Comparison of ENCODE assay signal across 18 cellular contexts in genomic region chr6:84062519-84063154, GRCh38. TPM values are rescaled to one million over a fixed set of nuclear protein-coding genes. Genes with fewer than 3 reads are reported as not detected.
A peak's percentile ranks its signal among the peaks of the same experiment; 100 is the strongest.
DNase-seq lines count a peak whose midpoint lies in the region; ATAC-seq, FAIRE-seq and TF ChIP-seq lines count a peak whose summit lies in the region.
"Had no signal": no experiment of that assay in that cellular context is flagged by ENCODE, and none has a peak within 500 bp of the region (broad histone marks: within the 10 kb centered on the region; RNA-seq: fewer than 3 reads in every experiment).

No MANE protein-coding gene starts in this region.

- no peak overlapping the region for H3K4me3 ChIP-seq in HUES64 (ENCODE audit: low read length)
- peak overlapping the region; percentile 27 for H3K4me3 ChIP-seq in endodermal cell (ENCODE audit: low read length)
- H3K4me3 ChIP-seq: HAP-1 had no signal

- H3K36me3 ChIP-seq in HUES64 (ENCODE audit: insufficient read depth, low read length) (no peaks in the 10 kb centered on the region), endodermal cell (ENCODE audit: control insufficient read depth, insufficient read depth, low read length) (peaks cover 27% of the 10 kb centered on the region)
- H3K36me3 ChIP-seq: HAP-1 had no signal

- H3K27ac ChIP-seq in HUES64 (ENCODE audit: low read depth, low read length) (peak overlapping the region; percentile 47; the same call in 1 of the 2 replicates), endodermal cell (ENCODE audit: low read depth, low read length) (no peak overlapping the region)

- H3K36me3 Mint-ChIP-seq in endodermal cell (ENCODE audit: low read depth) (peaks cover 32% of the 10 kb centered on the region), nephron (ENCODE audit: low read depth) (no peaks in the 10 kb centered on the region)

- H3K4me3 Mint-ChIP-seq in endodermal cell, result no peak overlapping the region
- H3K4me3 Mint-ChIP-seq in nephron, result no peak overlapping the region

- DNase-seq in OCI-M2 (lab: John Stamatoyannopoulos, UW; ENCODE audit: unreplicated experiment) (peak; percentile 86), endodermal cell (no peak), frontal cortex (ENCODE audit: low spot score in 2 of 2) (no peak)
- DNase-seq: Caco-2; EL; Kasumi-1; MM.1S; NCI-H1105 treated with DMSO at 0.1 percent for 48 hours; NCI-H187; NCI-H446; NK-92 treated with Interleukin-12 subunit alpha and Interleukin-12 subunit beta, amount 100 ng/mL, for 24 hours; RPMI8226 had no signal

- no peak for FAIRE-seq in frontal cortex (lab: Jason Lieb, UNC)

- peaks cover 29% of the 10 kb centered on the region for H3K4me1 Mint-ChIP-seq in endodermal cell
- peaks cover 32% of the 10 kb centered on the region for H3K4me1 Mint-ChIP-seq in nephron

- peak overlapping the region; percentile 40 for H3K27ac Mint-ChIP-seq in endodermal cell
- H3K27ac Mint-ChIP-seq in nephron, result peak overlapping the region in 2 of 3 experiments; percentile 47 to 64

- H3K4me1 ChIP-seq in HUES64 (ENCODE audit: insufficient read depth, low read length) (peaks cover 32% of the 10 kb centered on the region), endodermal cell (ENCODE audit: control insufficient read depth, insufficient read depth, low read length) (peaks cover 14% of the 10 kb centered on the region)

- no peak for TF ChIP-seq CTCF in endodermal cell (conservative IDR thresholded peaks at IDR 0.05)
- no peak for TF ChIP-seq CTCF in nephron (IDR thresholded peaks at IDR 0.05; ENCODE audit: unreplicated experiment in 3 of 3)

- WGBS in HUES64, result 86% methylated on average over 6 of the region's 6 CpGs
- WGBS in endodermal cell (ENCODE audit: insufficient coverage in 1 of 2, insufficient read length in 1 of 2), 2 experiments, result 81 to 92% methylated on average over 2 to 6 of the region's 6 CpGs

- H3K9ac ChIP-seq in HUES64 (ENCODE audit: low read depth, low read length), result no peak overlapping the region
- H3K9ac ChIP-seq in endodermal cell (ENCODE audit: extremely low read depth, low read length, poor library complexity, severe bottlenecking), result no peak overlapping the region

- H3K9me3 Mint-ChIP-seq in endodermal cell, result peaks cover 3% of the 10 kb centered on the region
- no peaks in the 10 kb centered on the region for H3K9me3 Mint-ChIP-seq in nephron

- H3K27me3 ChIP-seq in HUES64 (ENCODE audit: insufficient read depth, low read length) (no peaks in the 10 kb centered on the region), endodermal cell (ENCODE audit: control insufficient read depth, insufficient read depth, low read length, poor library complexity, severe bottlenecking) (no peaks in the 10 kb centered on the region)

- ATAC-seq in HG02798 (IDR thresholded peaks at IDR 0.05; ENCODE audit: poor library complexity, unreplicated experiment) (no peak), HG02642 (IDR thresholded peaks at IDR 0.05; ENCODE audit: poor library complexity, unreplicated experiment) (no peak)

- H3K9me3 ChIP-seq in HUES64 (ENCODE audit: insufficient read depth, low read depth, low read length) (no peaks in the 10 kb centered on the region), endodermal cell (ENCODE audit: control insufficient read depth, low read length) (peaks cover 27% of the 10 kb centered on the region)
- H3K9me3 ChIP-seq: HAP-1 had no signal

- H3K27me3 Mint-ChIP-seq in endodermal cell (ENCODE audit: insufficient read depth) (no peaks in the 10 kb centered on the region), nephron (ENCODE audit: low read depth) (no peaks in the 10 kb centered on the region)

RNA-seq across cellular contexts. Expression of gene MRAP2, which starts 29.1 kb away (rescaled TPM):
- 4.6 TPM for polyA plus RNA-seq in HUES64 (2013, experiment 1 of 2)
- 4.0 TPM for polyA plus RNA-seq in HUES64 (2013, experiment 2 of 2)
- total RNA-seq in endodermal cell (10 to 100 TPM; 10.7 to 10.8 TPM), frontal cortex (7.7 TPM)
- 3.9 TPM for polyA plus RNA-seq in endodermal cell (2013, experiment 1 of 2)
- 5.7 TPM for polyA plus RNA-seq in endodermal cell (2013, experiment 2 of 2)
- total RNA-seq: OCI-LY7 had no signal
